Comparison of ENCODE assay signal across 17 cellular contexts in the genomic region with DNA sequence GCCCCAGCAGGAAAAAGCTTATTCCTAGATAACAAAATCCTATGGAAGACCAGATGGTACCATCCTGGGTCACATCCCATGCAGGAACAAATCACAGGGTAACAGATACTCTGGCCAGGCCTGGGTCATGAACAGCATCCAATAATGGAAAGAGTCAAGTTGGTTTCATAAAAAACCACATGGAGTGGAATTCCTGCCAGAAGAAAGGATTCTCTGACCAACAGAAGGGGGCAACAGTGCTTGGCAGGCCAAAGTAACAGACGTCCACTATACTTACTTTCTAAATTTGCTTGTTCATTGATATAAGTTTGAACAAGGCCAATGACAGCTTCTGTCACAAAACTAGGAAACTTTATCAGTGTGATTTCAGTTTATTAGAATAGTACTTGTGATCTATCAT.
DNase-seq lines count a peak whose midpoint lies in the region; ATAC-seq and TF ChIP-seq lines count a peak whose summit lies in the region.
"Had no signal": no experiment of that assay in that cellular context is flagged by ENCODE, and none has a peak within 500 bp of the region (broad histone marks: within the 10 kb centered on the region; RNA-seq: fewer than 3 reads in every experiment).

No MANE protein-coding gene starts in this region.

- ATAC-seq in GM19463 (IDR thresholded peaks at IDR 0.05; ENCODE audit: unreplicated experiment) = no peak

- H3K4me1 ChIP-seq in MM.1S (ENCODE audit: low read length) = no peaks in the 10 kb centered on the region
- H3K4me1 ChIP-seq: testis had no signal

- H3K4me3 ChIP-seq in cardiac fibroblast (replicated peaks in 1 of 2; ENCODE audit: low read depth in 2 of 2, low read length in 2 of 2) (no peak overlapping the region), MM.1S (ENCODE audit: low read length) (no peak overlapping the region)
- H3K4me3 ChIP-seq: Peyer's patch, smooth muscle cell, testis had no signal

- no peaks in the 10 kb centered on the region for H3F3A ChIP-seq in MM.1S (ENCODE audit: insufficient read depth, low read length)

- H3K4me2 ChIP-seq in MM.1S (ENCODE audit: low read depth, low read length) = no peak overlapping the region
- H3K4me2 ChIP-seq: smooth muscle cell had no signal

- no peaks in the 10 kb centered on the region for H3K27me3 ChIP-seq in MM.1S (replicated peaks; ENCODE audit: insufficient read depth, low read length)
- H3K27me3 ChIP-seq: Peyer's patch, testis had no signal

- H3K79me2 ChIP-seq in MM.1S (ENCODE audit: low read length) = no peaks in the 10 kb centered on the region

- no peak overlapping the region for H2AFZ ChIP-seq in MM.1S (ENCODE audit: low read length)

- no peak for TF ChIP-seq CTCF in cardiac fibroblast (IDR thresholded peaks at IDR 0.05; ENCODE audit: low read depth, low read length)
- TF ChIP-seq CTCF in MM.1S (IDR thresholded peaks at IDR 0.05; ENCODE audit: low read length) = no peak

- no peak overlapping the region for H3K9ac ChIP-seq in MM.1S (ENCODE audit: low read length)

- DNase-seq in LHCN-M2 (ENCODE audit: low read depth) (peak; percentile 43), cardiac fibroblast (ENCODE audit: low read depth in 2 of 2) (peak; percentile 41 to 56), fibroblast of the conjunctiva (ENCODE audit: low read depth) (peak; percentile 24), stromal cell of bone marrow (ENCODE audit: low read depth) (peak; percentile 42), NCI-H1092 (lab: John Stamatoyannopoulos, UW) (no peak), MM.1S (no peak)
- DNase-seq: activated CD4-positive, alpha-beta T cell treated with anti-CD3 and anti-CD28 coated beads for 48 hours; DMS 273 treated with DMSO at 0.1 percent for 48 hours; Karpas-422; NCI-H1417; NCI-H774; Peyer's patch; posterior cingulate gyrus; testis had no signal

- H4K20me1 ChIP-seq in MM.1S (ENCODE audit: insufficient read depth, low read length) = no peaks in the 10 kb centered on the region

- no peaks in the 10 kb centered on the region for H3K36me3 ChIP-seq in MM.1S (replicated peaks; ENCODE audit: insufficient read depth, low read length)
- H3K36me3 ChIP-seq: Peyer's patch had no signal

- H3K27ac ChIP-seq in MM.1S (ENCODE audit: low read length) = no peak overlapping the region
- H3K27ac ChIP-seq: C4-2B, testis had no signal

- no peaks in the 10 kb centered on the region for H3K9me2 ChIP-seq in MM.1S (replicated peaks; ENCODE audit: insufficient read depth, low read length)

- no peaks in the 10 kb centered on the region for H3K9me3 ChIP-seq in MM.1S (replicated peaks; ENCODE audit: insufficient read depth, low read length)
- H3K9me3 ChIP-seq: Peyer's patch, testis had no signal

Comparison
In these comparisons a context has a peak if more than half of its experiments do, and no peak if none do; other contexts are left out.
1. DNase-seq: peak in LHCN-M2 (single experiment), cardiac fibroblast (2 of 2), fibroblast of the conjunctiva (single experiment) and stromal cell of bone marrow (single experiment); none in NCI-H1092 (single experiment) and MM.1S (single experiment).